ENCODE assay signal across 14 cellular contexts in genomic region chr6:92682999-92683398, GRCh38.
DNase-seq lines count a peak whose midpoint lies in the region; ATAC-seq and TF ChIP-seq lines count a peak whose summit lies in the region.
"Had no signal": no experiment of that assay in that cellular context is flagged by ENCODE, and none has a peak within 500 bp of the region (broad histone marks: within the 10 kb centered on the region; RNA-seq: fewer than 3 reads in every experiment).

No MANE protein-coding gene starts in this region.

- H2AFZ ChIP-seq in OCI-LY7 (ENCODE audit: low read length) (peak overlapping the region; percentile 76), neural cell (ENCODE audit: low read depth, low read length) (no peak overlapping the region)

- H3K79me2 ChIP-seq in OCI-LY7 (ENCODE audit: insufficient read depth, low read depth, low read length) = no peaks in the 10 kb centered on the region
- no peaks in the 10 kb centered on the region for H3K79me2 ChIP-seq in neural cell (replicated peaks; ENCODE audit: insufficient read depth, low read length)

- no peaks in the 10 kb centered on the region for H3K27me3 ChIP-seq in BLaER1 treated with 17β-estradiol and CSF1 and Interleukin-3, amounts not matched to agents 10 nM and 100 nM
- H3K27me3 ChIP-seq in neural cell (ENCODE audit: insufficient read depth, low read depth, low read length) (peaks cover 3% of the 10 kb centered on the region), tibial nerve (no peaks in the 10 kb centered on the region)

- peaks cover 0 to 59% (median 27%) of the 10 kb centered on the region in 11 experiments; a peak in 18 of 22 replicates for H3K9me3 ChIP-seq in BLaER1 treated with 17β-estradiol and CSF1 and Interleukin-3, amounts not matched to agents 10 nM and 100 nM (replicated peaks in 1 of 11)
- H3K9me3 ChIP-seq in OCI-LY7 (ENCODE audit: low read length) (no peaks in the 10 kb centered on the region), neural cell (ENCODE audit: low read length) (no peaks in the 10 kb centered on the region), tibial nerve (no peaks in the 10 kb centered on the region)
- H3K9me3 ChIP-seq: A549 had no signal

- TF ChIP-seq CTCF in 22Rv1 (IDR thresholded peaks at IDR 0.05) = no peak
- TF ChIP-seq CTCF in OCI-LY7 (conservative IDR thresholded peaks at IDR 0.05; ENCODE audit: low read length) = no peak
- no peak for TF ChIP-seq CTCF in neural cell (IDR thresholded peaks at IDR 0.05; ENCODE audit: poor library complexity, severe bottlenecking)
- TF ChIP-seq CTCF in tibial nerve (IDR thresholded peaks at IDR 0.05) = no peak

- intact Hi-C loops in OCI-LY7 (cut with micrococcal nuclease; ENCODE audit: unreplicated experiment) = no loop called here
- intact Hi-C loops in sciatic nerve (cut with DNase I) = no loop called here

- BruUV-seq in OCI-LY7 (replicated peaks; lab: Mats Ljungman, UMichigan) = no TSS peak

- TF ChIP-seq POLR2A in tibial nerve (IDR thresholded peaks at IDR 0.05) = no peak

- peak; percentile 99 for TF ChIP-seq EP300 in neural cell (conservative IDR thresholded peaks at IDR 0.05; ENCODE audit: poor library complexity, severe bottlenecking)
- TF ChIP-seq EP300 in tibial nerve (IDR thresholded peaks at IDR 0.05) = no peak

- H3K9me2 ChIP-seq in OCI-LY7 (ENCODE audit: insufficient read depth, low read length) (no peaks in the 10 kb centered on the region), neural cell (ENCODE audit: insufficient read depth, low read length) (no peaks in the 10 kb centered on the region)

- H3K4me2 ChIP-seq in BLaER1 treated with 17β-estradiol and CSF1 and Interleukin-3, amounts not matched to agents 10 nM and 100 nM = peak overlapping the region in 6 of 11 experiments; percentile 4 to 25 (median 20); a peak in 3 of 22 replicates
- 0 out of 2 replicates have a peak overlapping the region, but pooled peaks have one; percentile 27 for H3K4me2 ChIP-seq in OCI-LY7 (ENCODE audit: low read length)
- no peak overlapping the region for H3K4me2 ChIP-seq in neural cell (ENCODE audit: low read length)
- H3K4me2 ChIP-seq: A549 had no signal

- H3F3A ChIP-seq in neural cell (ENCODE audit: insufficient read depth, low read length, poor library complexity, severe bottlenecking) = no peaks in the 10 kb centered on the region

- H3K27ac ChIP-seq in 22Rv1 = peak overlapping the region; percentile 66
- peak overlapping the region in 1 of 11 experiments; percentile 7; a peak in 1 of 22 replicates for H3K27ac ChIP-seq in BLaER1 treated with 17β-estradiol and CSF1 and Interleukin-3, amounts not matched to agents 10 nM and 100 nM
- H3K27ac ChIP-seq in OCI-LY7 (ENCODE audit: low read depth, low read length, poor library complexity, severe bottlenecking) = no peak overlapping the region
- H3K27ac ChIP-seq in neural cell (ENCODE audit: low read length) = peak overlapping the region; percentile 9
- H3K27ac ChIP-seq in tibial nerve = no peak overlapping the region
- H3K27ac ChIP-seq: A549, HL-60 had no signal

- H3K4me1 ChIP-seq in BLaER1 treated with 17β-estradiol and CSF1 and Interleukin-3, amounts not matched to agents 10 nM and 100 nM = peaks cover 26 to 46% (median 35%) of the 10 kb centered on the region in 10 experiments
- H3K4me1 ChIP-seq in OCI-LY7 (ENCODE audit: insufficient read depth, low read length, poor library complexity, severe bottlenecking) (peaks cover 35% of the 10 kb centered on the region), tibial nerve (no peaks in the 10 kb centered on the region)
- H3K4me1 ChIP-seq: A549 had no signal

- no peaks in the 10 kb centered on the region for H4K20me1 ChIP-seq in BLaER1 treated with 17β-estradiol and CSF1 and Interleukin-3, amounts not matched to agents 10 nM and 100 nM
- H4K20me1 ChIP-seq in OCI-LY7 (ENCODE audit: insufficient read depth, low read length) = no peaks in the 10 kb centered on the region
- H4K20me1 ChIP-seq in neural cell (ENCODE audit: insufficient read depth) = no peaks in the 10 kb centered on the region

- POLR2A ChIA-PET in OCI-LY7 (lab: Charles Lee) = interaction anchor here (0.8 kb wide), 1 partner anchor 10 kb away, joined by 3 read pairs; no protein-coding TSS in a partner anchor

- DNase-seq in OCI-LY7 (ENCODE audit: low spot score) = no peak
- DNase-seq in sciatic nerve (ENCODE audit: low spot score) = no peak
- DNase-seq in anterior cingulate cortex (lab: John Stamatoyannopoulos, UW) = no peak
- DNase-seq in tibial nerve (ENCODE audit: low spot score in 2 of 2) = no peak
- DNase-seq: CD8-positive, alpha-beta memory T cell; DMS53; GF-D8; HCEC 1CT; HFFc6 had no signal

- H3K4me3 ChIP-seq in BLaER1 treated with 17β-estradiol and CSF1 and Interleukin-3, amounts not matched to agents 10 nM and 100 nM = no peak overlapping the region
- H3K4me3 ChIP-seq in OCI-LY7 (ENCODE audit: low read depth, low read length, poor library complexity, severe bottlenecking) (no peak overlapping the region), neural cell (ENCODE audit: low read length) (peak overlapping the region; percentile 28), tibial nerve (no peak overlapping the region)
- H3K4me3 ChIP-seq: A549 had no signal

- TF ChIP-seq RAD21 in neural cell (conservative IDR thresholded peaks at IDR 0.05) = no peak

- 43 to 48% methylated on average over 2 of the region's 2 CpGs for WGBS in tibial nerve, 2 donors

- CTCF ChIA-PET in OCI-LY7 (lab: Charles Lee; ENCODE audit: unreplicated experiment) = no interaction called here

- no peaks in the 10 kb centered on the region for H3K36me3 ChIP-seq in BLaER1 treated with 17β-estradiol and CSF1 and Interleukin-3, amounts not matched to agents 10 nM and 100 nM
- H3K36me3 ChIP-seq in OCI-LY7 (ENCODE audit: insufficient read depth, low read length) (no peaks in the 10 kb centered on the region), neural cell (ENCODE audit: insufficient read depth, low read length) (no peaks in the 10 kb centered on the region), tibial nerve (no peaks in the 10 kb centered on the region)

- H3K9ac ChIP-seq in BLaER1 treated with 17β-estradiol and CSF1 and Interleukin-3, amounts not matched to agents 10 nM and 100 nM = no peak overlapping the region
- H3K9ac ChIP-seq in neural cell (ENCODE audit: low read length) = no peak overlapping the region

- ATAC-seq in sciatic nerve = no peak
- ATAC-seq: A549 had no signal

TF ChIP-seq in neural cell, 6 proteins besides CTCF, POLR2A, EP300 and RAD21:
- no peak for TF ChIP-seq MXI1 (conservative IDR thresholded peaks at IDR 0.05; ENCODE audit: poor library complexity, severe bottlenecking)
- TF ChIP-seq POLR2AphosphoS5 (IDR thresholded peaks at IDR 0.05) = peak; percentile 94
- peak; percentile 52 for TF ChIP-seq REST (IDR thresholded peaks at IDR 0.05; ENCODE audit: borderline replicate concordance)

Comparison
In these comparisons a context has a peak if more than half of its experiments do, and no peak if none do; other contexts are left out.
1. H3K27ac ChIP-seq: peak in 22Rv1 (single experiment) and neural cell (single experiment); none in OCI-LY7 (single experiment) and tibial nerve (0 of 4).